Comparison of ENCODE assay signal across 8 cellular contexts in genomic region chr15:72784233-72784876, GRCh38. TPM values are rescaled to one million over a fixed set of nuclear protein-coding genes. Genes with fewer than 3 reads are reported as not detected.
DNase-seq lines count a peak whose midpoint lies in the region; ATAC-seq and TF ChIP-seq lines count a peak whose summit lies in the region.

No MANE protein-coding gene starts in this region.

- POLR2A ChIA-PET in A673 (lab: Charles Lee; ENCODE audit: low non-redundant PET): interaction anchor here (0.7 kb wide), 1 partner anchor 14 kb away, joined by 3 read pairs; no protein-coding TSS in a partner anchor
- POLR2A ChIA-PET in GM10248 (lab: Yijun Ruan, JAX): no interaction called here

- WGBS in mesodermal cell (ENCODE audit: insufficient coverage in 2 of 2), 2 experiments: 41 to 42% methylated on average over 13 of the region's 16 CpGs
- 13 to 14% methylated on average over 16 of the region's 16 CpGs for WGBS in tibial nerve, 2 donors

- H3K4me3 ChIP-seq in A673 (ENCODE audit: low read depth, low read length, poor library complexity, severe bottlenecking) (peak overlapping the region; percentile 94), mesodermal cell (ENCODE audit: extremely low read depth, insufficient read depth, low read length, poor library complexity, severe bottlenecking) (peak overlapping the region; percentile 96), tibial nerve (peak overlapping the region; percentile 77 to 96 (median 88))

- H3K27ac ChIP-seq in A673 (ENCODE audit: low read depth, low read length, poor library complexity, severe bottlenecking): peak overlapping the region; percentile 88
- peak overlapping the region; percentile 86 for H3K27ac ChIP-seq in mesodermal cell (ENCODE audit: low read depth, low read length, severe bottlenecking)
- H3K27ac ChIP-seq in tibial nerve: peak overlapping the region; percentile 92 to 99 (median 96)

- H3K9me3 ChIP-seq in A673 (ENCODE audit: low read depth, low read length, poor library complexity, severe bottlenecking) (no peaks in the 10 kb centered on the region), mesodermal cell (ENCODE audit: control insufficient read depth, low read length) (no peaks in the 10 kb centered on the region), tibial nerve (no peaks in the 10 kb centered on the region)

- TSS peak; percentile 79 for BruUV-seq in A673 (replicated peaks; lab: Mats Ljungman, UMichigan)

- intact Hi-C loops in A673 (cut with micrococcal nuclease; ENCODE audit: unreplicated experiment): loop anchor here (5.0 kb wide), 1 partner anchor 483 kb away; no protein-coding TSS in a partner anchor

- peak; percentile 96 for DNase-seq in A673 (ENCODE audit: low spot score)
- peak; percentile 55 for DNase-seq in GM10248 (ENCODE audit: extremely low spot score)
- DNase-seq in NCI-H1694 treated with DMSO at 0.1 percent for 48 hours (lab: John Stamatoyannopoulos, UW): peak; percentile 81
- DNase-seq in T-helper 2 cell treated with Interferon-gamma antibody and Interleukin-4, amounts not matched to agents 5 μg/mL and 100 μg/mL, for 36 hours (ENCODE audit: low spot score): peak; percentile 64
- DNase-seq in endothelial cell (ENCODE audit: low spot score): peak; percentile 64
- DNase-seq in tibial nerve (ENCODE audit: low spot score in 2 of 2): peak in 1 of 2 donors; percentile 77

- no peaks in the 10 kb centered on the region for H3K36me3 ChIP-seq in A673 (ENCODE audit: insufficient read depth, low read length, poor library complexity, severe bottlenecking)
- H3K36me3 ChIP-seq in mesodermal cell (ENCODE audit: control insufficient read depth, insufficient read depth, low read length): peaks cover 25% of the 10 kb centered on the region
- H3K36me3 ChIP-seq in tibial nerve: peaks cover 0 to 12% (median 0%) of the 10 kb centered on the region in 3 donors

- peak; percentile 72 for TF ChIP-seq CTCF in A673 (conservative IDR thresholded peaks at IDR 0.05; ENCODE audit: low read depth, low read length)
- peak; percentile 34 for TF ChIP-seq CTCF in GM10248 (IDR thresholded peaks at IDR 0.05; ENCODE audit: control extremely low read depth, extremely low read depth, low read depth, missing control alignments)
- TF ChIP-seq CTCF in endothelial cell (IDR thresholded peaks at IDR 0.05; ENCODE audit: unreplicated experiment): peak; percentile 83
- peak; percentile 39 to 66 (median 54) for TF ChIP-seq CTCF in tibial nerve (IDR thresholded peaks at IDR 0.05)

- no peak for TF ChIP-seq EP300 in tibial nerve (IDR thresholded peaks at IDR 0.05)

- H3K4me1 ChIP-seq in A673 (ENCODE audit: insufficient read depth, low read length, poor library complexity, severe bottlenecking) (peaks cover 12% of the 10 kb centered on the region), mesodermal cell (ENCODE audit: control insufficient read depth, insufficient read depth, low read length, poor library complexity, severe bottlenecking) (peaks cover 11% of the 10 kb centered on the region), tibial nerve (peaks cover 0 to 61% (median 33%) of the 10 kb centered on the region in 4 donors)

- H3K4me1 Mint-ChIP-seq in T-helper 2 cell treated with Interferon-gamma antibody and Interleukin-4, amounts not matched to agents 5 μg/mL and 100 μg/mL, for 36 hours (ENCODE audit: low read depth): peaks cover 62% of the 10 kb centered on the region
- peaks cover 16% of the 10 kb centered on the region for H3K4me1 Mint-ChIP-seq in endothelial cell (ENCODE audit: unreplicated experiment)

- H3K36me3 Mint-ChIP-seq in T-helper 2 cell treated with Interferon-gamma antibody and Interleukin-4, amounts not matched to agents 5 μg/mL and 100 μg/mL, for 36 hours (ENCODE audit: low read depth): peaks cover 26% of the 10 kb centered on the region
- H3K36me3 Mint-ChIP-seq in endothelial cell (ENCODE audit: low read depth, unreplicated experiment): peaks cover 14% of the 10 kb centered on the region

- CTCF ChIA-PET in A673 (lab: Charles Lee) (interaction anchor here (0.6 to 1.0 kb wide), 2 partner anchors 390 to 481 kb away, joined by 3 to 4 read pairs; no protein-coding TSS in a partner anchor), GM10248 (lab: Yijun Ruan, JAX) (interaction anchor here (0.5 to 2.0 kb wide), 5 partner anchors 9 to 298 kb away, joined by 3 to 7 read pairs (median 4); no protein-coding TSS in a partner anchor)

- no peak for TF ChIP-seq POLR2A in tibial nerve (IDR thresholded peaks at IDR 0.05)

- H3K27ac Mint-ChIP-seq in T-helper 2 cell treated with Interferon-gamma antibody and Interleukin-4, amounts not matched to agents 5 μg/mL and 100 μg/mL, for 36 hours: peak overlapping the region; percentile 94
- peak overlapping the region; percentile 28 for H3K27ac Mint-ChIP-seq in endothelial cell (ENCODE audit: unreplicated experiment)

- H3K4me3 Mint-ChIP-seq in T-helper 2 cell treated with Interferon-gamma antibody and Interleukin-4, amounts not matched to agents 5 μg/mL and 100 μg/mL, for 36 hours: peak overlapping the region; percentile 84
- peak overlapping the region; percentile 93 for H3K4me3 Mint-ChIP-seq in endothelial cell (ENCODE audit: unreplicated experiment)

- H3K27me3 ChIP-seq in A673 (replicated peaks; ENCODE audit: insufficient read depth, low read depth, low read length, poor library complexity) (no peaks in the 10 kb centered on the region), tibial nerve (no peaks in the 10 kb centered on the region)

- no peaks in the 10 kb centered on the region for H3K9me3 Mint-ChIP-seq in T-helper 2 cell treated with Interferon-gamma antibody and Interleukin-4, amounts not matched to agents 5 μg/mL and 100 μg/mL, for 36 hours
- H3K9me3 Mint-ChIP-seq in endothelial cell (ENCODE audit: unreplicated experiment): no peaks in the 10 kb centered on the region

- no peaks in the 10 kb centered on the region for H3K27me3 Mint-ChIP-seq in T-helper 2 cell treated with Interferon-gamma antibody and Interleukin-4, amounts not matched to agents 5 μg/mL and 100 μg/mL, for 36 hours (ENCODE audit: low read depth)
- peaks cover 1% of the 10 kb centered on the region for H3K27me3 Mint-ChIP-seq in endothelial cell (ENCODE audit: unreplicated experiment)

- peak; percentile 8 for ATAC-seq in HG02885 (IDR thresholded peaks at IDR 0.05; ENCODE audit: poor library complexity, unreplicated experiment)

RNA-seq across cellular contexts. Expression of gene ADPGK, which starts 0.8 kb away (rescaled TPM):
- total RNA-seq in A673 (2021): 42.2 and 48.4 TPM in 2 replicates
- total RNA-seq in endothelial cell (ENCODE audit: unreplicated experiment): 42.0 TPM
- 42.2 TPM for polyA plus RNA-seq in mesodermal cell (2013, experiment 1 of 2)
- 40.8 TPM for polyA plus RNA-seq in mesodermal cell (2013, experiment 2 of 2)
- 10 to 100 TPM; 49.6 to 82.2 (median 62.2) TPM for total RNA-seq in tibial nerve
